In genomic region chr5:93246093-93246855, GRCh38 we compare ENCODE assay signal across 9 cellular contexts.
DNase-seq lines count a peak whose midpoint lies in the region; ATAC-seq and TF ChIP-seq lines count a peak whose summit lies in the region.
"Had no signal": no experiment of that assay in that cellular context is flagged by ENCODE, and none has a peak within 500 bp of the region (broad histone marks: within the 10 kb centered on the region; RNA-seq: fewer than 3 reads in every experiment).

No MANE protein-coding gene starts in this region.

- peaks cover 0 to 2% (median 0%) of the 10 kb centered on the region in 9 donors for H3K9me3 Mint-ChIP-seq in naive thymus-derived CD8-positive, alpha-beta T cell

- POLR2A ChIA-PET in naive thymus-derived CD8-positive, alpha-beta T cell (lab: Charles Lee), result no interaction called here

- H3K4me1 Mint-ChIP-seq in naive thymus-derived CD8-positive, alpha-beta T cell, result no peaks in the 10 kb centered on the region

- DNase-seq in Ammon's horn (ENCODE audit: low spot score) (peak; percentile 66), NCI-H345 treated with DMSO at 0.1 percent for 48 hours (lab: John Stamatoyannopoulos, UW; ENCODE audit: unreplicated experiment) (peak; percentile 64), esophagus squamous epithelium (lab: John Stamatoyannopoulos, UW) (no peak), Peyer's patch (no peak)
- no peak for DNase-seq in naive thymus-derived CD8-positive, alpha-beta T cell
- DNase-seq in stimulated activated naive CD8-positive, alpha-beta T cell treated with anti-CD3 and anti-CD28 coated beads, Interleukin-15, Interleukin-2, amounts not matched to agents 100 U/mL and 50 U/mL, for 24 hours, result no peak

- no peak overlapping the region for H3K4me3 Mint-ChIP-seq in naive thymus-derived CD8-positive, alpha-beta T cell

- H3K9me3 ChIP-seq in esophagus squamous epithelium, result no peaks in the 10 kb centered on the region
- no peaks in the 10 kb centered on the region for H3K9me3 ChIP-seq in muscle layer of duodenum (ENCODE audit: control insufficient read depth in 1 of 2, low read length in 2 of 2)
- no peaks in the 10 kb centered on the region for H3K9me3 ChIP-seq in Peyer's patch

- intact Hi-C loops in esophagus squamous epithelium (cut with DNase I), result no loop called here

- ATAC-seq in naive thymus-derived CD8-positive, alpha-beta T cell, result no peak
- no peak for ATAC-seq in HG02571 (IDR thresholded peaks at IDR 0.05; ENCODE audit: unreplicated experiment)
- no peak for ATAC-seq in stimulated activated naive CD8-positive, alpha-beta T cell treated with anti-CD3 and anti-CD28 coated beads, Interleukin-15, Interleukin-2, amounts not matched to agents 100 U/mL and 50 U/mL, for 24 hours
- ATAC-seq: K562 had no signal

- TF ChIP-seq CTCF in esophagus squamous epithelium (IDR thresholded peaks at IDR 0.05), result no peak
- no peak for TF ChIP-seq CTCF in Peyer's patch (IDR thresholded peaks at IDR 0.05)

- H3K4me1 ChIP-seq in esophagus squamous epithelium (peaks cover 0 to 31% (median 0%) of the 10 kb centered on the region in 3 donors), muscle layer of duodenum (ENCODE audit: control insufficient read depth in 1 of 2, insufficient read depth in 2 of 2, low read length in 2 of 2) (peaks cover 3 to 29% of the 10 kb centered on the region in 2 donors), Peyer's patch (no peaks in the 10 kb centered on the region)

- 43 to 55% methylated on average over 6 of the region's 6 CpGs for WGBS in esophagus squamous epithelium, 2 donors

- no peak overlapping the region for H3K4me3 ChIP-seq in esophagus squamous epithelium
- H3K4me3 ChIP-seq in muscle layer of duodenum (ENCODE audit: low read depth in 1 of 2, low read length in 2 of 2), result no peak overlapping the region
- H3K4me3 ChIP-seq in Peyer's patch, result no peak overlapping the region
- H3K4me3 ChIP-seq: K562 had no signal

- no peaks in the 10 kb centered on the region for H3K36me3 ChIP-seq in esophagus squamous epithelium
- H3K36me3 ChIP-seq in muscle layer of duodenum (ENCODE audit: control insufficient read depth in 1 of 2, insufficient read depth in 2 of 2, low read length in 2 of 2), result no peaks in the 10 kb centered on the region
- no peaks in the 10 kb centered on the region for H3K36me3 ChIP-seq in Peyer's patch

- no peaks in the 10 kb centered on the region for H3K36me3 Mint-ChIP-seq in naive thymus-derived CD8-positive, alpha-beta T cell

- no peaks in the 10 kb centered on the region for H3K27me3 Mint-ChIP-seq in naive thymus-derived CD8-positive, alpha-beta T cell

- no peak overlapping the region for H3K27ac Mint-ChIP-seq in naive thymus-derived CD8-positive, alpha-beta T cell

- TF ChIP-seq POLR2A in esophagus squamous epithelium (IDR thresholded peaks at IDR 0.05) (no peak), Peyer's patch (IDR thresholded peaks at IDR 0.05) (no peak)

- H3K27me3 ChIP-seq in esophagus squamous epithelium (no peaks in the 10 kb centered on the region), muscle layer of duodenum (ENCODE audit: low read depth, low read length) (no peaks in the 10 kb centered on the region), Peyer's patch (no peaks in the 10 kb centered on the region)

- H3K27ac ChIP-seq in esophagus squamous epithelium (peak overlapping the region in 3 of 4 donors; percentile 10 to 44 (median 12)), muscle layer of duodenum (ENCODE audit: low read length) (peak overlapping the region; percentile 27), Peyer's patch (peak overlapping the region in 2 of 4 donors; percentile 20 to 26)

Comparison
In these comparisons a context has a peak if more than half of its experiments do, and no peak if none do; other contexts are left out.
1. DNase-seq: peak in Ammon's horn (single experiment) and NCI-H345 treated with DMSO at 0.1 percent for 48 hours (single experiment); none in esophagus squamous epithelium (single experiment), naive thymus-derived CD8-positive, alpha-beta T cell (0 of 10), stimulated activated naive CD8-positive, alpha-beta T cell treated with anti-CD3 and anti-CD28 coated beads, Interleukin-15, Interleukin-2, amounts not matched to agents 100 U/mL and 50 U/mL, for 24 hours (single experiment) and Peyer's patch (0 of 3).